Comparison of ENCODE assay signal across 8 cellular contexts in the genomic region with DNA sequence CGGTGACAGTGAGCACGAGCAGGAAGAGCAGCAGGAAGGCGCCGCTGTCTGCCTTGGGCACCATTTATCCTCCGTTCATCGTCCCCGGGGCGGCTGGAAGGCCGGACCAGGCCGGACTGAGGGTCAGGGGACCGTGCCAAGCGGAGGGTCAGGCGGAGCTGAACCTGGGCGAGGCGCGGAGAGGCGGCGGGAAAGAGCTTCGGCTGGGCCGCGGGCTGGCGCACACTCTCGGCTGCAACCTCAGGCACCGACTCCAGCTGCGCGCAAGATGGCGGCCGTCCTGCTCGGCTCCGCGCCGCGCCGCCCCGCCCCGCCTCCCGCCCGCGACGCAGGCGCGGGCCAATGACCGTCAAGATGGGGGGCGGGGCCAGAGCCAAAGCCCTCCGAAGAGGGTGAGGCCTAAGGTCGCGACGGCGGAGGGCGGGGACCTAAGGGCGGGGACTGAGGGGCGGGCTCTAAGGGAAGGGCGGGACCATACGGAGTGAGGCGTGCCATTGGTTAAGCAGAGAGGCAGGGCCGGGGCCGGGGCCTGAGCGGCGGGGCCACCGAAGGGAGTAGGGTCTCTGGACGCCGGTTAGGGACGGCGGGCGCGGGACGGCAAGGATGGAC. TPM values are rescaled to one million over a fixed set of nuclear protein-coding genes. Genes with fewer than 3 reads are reported as not detected.
A peak's percentile ranks its signal among the peaks of the same experiment; 100 is the strongest.
DNase-seq lines count a peak whose midpoint lies in the region; ATAC-seq, FAIRE-seq and TF ChIP-seq lines count a peak whose summit lies in the region.

A gene with protein sequence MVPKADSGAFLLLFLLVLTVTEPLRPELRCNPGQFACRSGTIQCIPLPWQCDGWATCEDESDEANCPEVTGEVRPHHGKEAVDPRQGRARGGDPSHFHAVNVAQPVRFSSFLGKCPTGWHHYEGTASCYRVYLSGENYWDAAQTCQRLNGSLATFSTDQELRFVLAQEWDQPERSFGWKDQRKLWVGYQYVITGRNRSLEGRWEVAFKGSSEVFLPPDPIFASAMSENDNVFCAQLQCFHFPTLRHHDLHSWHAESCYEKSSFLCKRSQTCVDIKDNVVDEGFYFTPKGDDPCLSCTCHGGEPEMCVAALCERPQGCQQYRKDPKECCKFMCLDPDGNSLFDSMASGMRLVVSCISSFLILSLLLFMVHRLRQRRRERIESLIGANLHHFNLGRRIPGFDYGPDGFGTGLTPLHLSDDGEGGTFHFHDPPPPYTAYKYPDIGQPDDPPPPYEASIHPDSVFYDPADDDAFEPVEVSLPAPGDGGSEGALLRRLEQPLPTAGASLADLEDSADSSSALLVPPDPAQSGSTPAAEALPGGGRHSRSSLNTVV (minus strand): TSS at position 270 of the 609 bp plus-strand sequence. CDS start 206 bp downstream, at position 64.

- FAIRE-seq in GM18507 (lab: Jason Lieb, UNC), result peak; percentile 94

- no peaks in the 10 kb centered on the region for H3K9me3 ChIP-seq in aorta (ENCODE audit: control insufficient read depth, low read length)

- no peaks in the 10 kb centered on the region for H3K27me3 ChIP-seq in aorta (ENCODE audit: control insufficient read depth in 1 of 2, insufficient read depth in 2 of 2, low read length in 1 of 2)

- ATAC-seq in HG02981 (IDR thresholded peaks at IDR 0.05; ENCODE audit: unreplicated experiment), result peak; percentile 86
- peak; percentile 99 for ATAC-seq in aorta (ENCODE audit: low FRiP score)

- TF ChIP-seq CTCF in astrocyte of the cerebellum (IDR thresholded peaks at IDR 0.05; ENCODE audit: low read depth, low read length, missing control alignments), result no peak

- H3K4me1 ChIP-seq in aorta (ENCODE audit: control insufficient read depth in 1 of 2, insufficient read depth in 2 of 2, low read length in 2 of 2), result no peaks in the 10 kb centered on the region

- peak within 1 kb of the TSS; percentile 76 to 84 for H3K27ac ChIP-seq in aorta (ENCODE audit: low read depth in 1 of 2, low read length in 2 of 2)

- WGBS in aorta, 2 donors, result 0 to 1% methylated on average over 45 to 67 of the region's 67 CpGs

- in situ Hi-C loops in astrocyte of the cerebellum (cut with HindIII; ENCODE audit: low sequenced_read_pairs), result no loop called here

- intact Hi-C loops in aorta (cut with DNase I), result loop anchor here in 1 of 2 donors (2.0 kb wide), 1 partner anchor 325 kb away; the partner anchor contains the start of gene C22orf39

- DNase-seq in GM18507 (ENCODE audit: extremely low spot score, insufficient read length, low read depth) (peak; percentile 99), NCI-H2081 (lab: John Stamatoyannopoulos, UW) (peak; percentile 95 to 98), T-helper 9 cell (peak; percentile 98), astrocyte of the cerebellum (ENCODE audit: low read depth) (peak; percentile 90), hepatic stellate cell (ENCODE audit: low spot score) (peak; percentile 99), renal cortical epithelial cell (ENCODE audit: low read depth) (peak; percentile 80), aorta (peak; percentile 98 to 99)

- H3K36me3 ChIP-seq in aorta (ENCODE audit: control insufficient read depth in 1 of 2, insufficient read depth in 2 of 2, low read length in 1 of 2), result no peaks in the 10 kb centered on the region

- H3K4me3 ChIP-seq in astrocyte of the cerebellum (ENCODE audit: low read depth, low read length) (peak within 1 kb of the TSS; percentile 79), aorta (ENCODE audit: low read length in 2 of 2) (peak within 1 kb of the TSS; percentile 87 to 93)

RNA-seq across cellular contexts. Expression of the gene that starts here (rescaled TPM):
- total RNA-seq in renal cortical epithelial cell, result 73.8 and 131 TPM in 2 replicates
- total RNA-seq in aorta, result 10 to 100 TPM; 37.0 to 43.5 TPM
- 10 to 100 TPM; 19.7 to 27.4 TPM for polyA plus RNA-seq in aorta

Comparison
In these comparisons a context has a peak if more than half of its experiments do, and no peak if none do; other contexts are left out.
1. Peak in every context shown above with its lines: DNase-seq, ATAC-seq, H3K4me3 ChIP-seq and H3K27ac ChIP-seq.